9 cellular contexts compared by ENCODE assay signal in the genomic region with DNA sequence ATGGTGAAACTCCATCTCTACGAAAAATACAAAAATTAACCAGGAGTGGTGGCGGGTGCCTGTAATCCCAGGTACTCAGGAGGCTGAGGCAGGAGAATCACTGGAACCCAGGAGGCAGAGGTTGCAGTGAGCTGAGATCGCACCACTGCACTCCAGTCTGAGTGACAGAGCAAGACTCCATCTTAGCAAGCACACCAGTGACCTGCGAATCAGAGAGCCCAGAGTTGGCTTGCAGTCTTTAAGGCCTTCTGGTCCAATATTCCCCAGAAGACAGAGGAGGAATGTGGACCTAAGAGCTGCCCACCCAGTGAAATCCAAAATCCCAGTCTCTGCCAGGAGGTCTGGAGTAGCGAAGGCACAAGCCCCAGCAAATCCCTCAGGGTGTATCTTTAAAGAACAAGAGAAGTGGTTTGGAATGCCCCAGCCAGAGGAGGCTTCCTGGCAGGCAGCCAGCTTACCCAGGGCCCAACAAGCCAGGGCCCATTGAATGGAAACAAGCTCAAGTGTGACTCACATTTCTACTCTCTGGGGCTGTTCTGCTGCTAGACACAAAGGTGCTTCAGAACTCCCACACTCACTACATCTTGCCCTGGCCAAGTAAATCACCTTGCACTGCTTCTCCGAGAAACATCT. TPM values are rescaled to one million over a fixed set of nuclear protein-coding genes. Genes with fewer than 3 reads are reported as not detected.
DNase-seq lines count a peak whose midpoint lies in the region; ATAC-seq and TF ChIP-seq lines count a peak whose summit lies in the region.
"Had no signal": no experiment of that assay in that cellular context is flagged by ENCODE, and none has a peak within 500 bp of the region (broad histone marks: within the 10 kb centered on the region; RNA-seq: fewer than 3 reads in every experiment).

No MANE protein-coding gene starts in this region.

- no peaks in the 10 kb centered on the region for H3K4me1 ChIP-seq in gastrocnemius medialis

- ATAC-seq in SK-N-SH treated with all-trans-retinoic acid at 6 μM for 48 hours (peak; percentile 96), gastrocnemius medialis (no peak), HG03460 (IDR thresholded peaks at IDR 0.05; ENCODE audit: unreplicated experiment) (no peak)

- H3K9me3 ChIP-seq in gastrocnemius medialis: no peaks in the 10 kb centered on the region

- TF ChIP-seq CTCF in epithelial cell of proximal tubule (conservative IDR thresholded peaks at IDR 0.05; ENCODE audit: low read depth, low read length): no peak
- TF ChIP-seq CTCF in gastrocnemius medialis (IDR thresholded peaks at IDR 0.05 in 4 of 5, conservative IDR thresholded peaks at IDR 0.05 in 1 of 5): no peak

- H3K27ac ChIP-seq in gastrocnemius medialis: no peak overlapping the region

- H3K4me3 ChIP-seq in epithelial cell of proximal tubule (ENCODE audit: low read depth, low read length): no peak overlapping the region
- H3K4me3 ChIP-seq in gastrocnemius medialis: no peak overlapping the region

- intact Hi-C loops in gastrocnemius medialis (cut with DNase I; ENCODE audit: low total_unique reads): no loop called here

- DNase-seq in COLO829 (ENCODE audit: low spot score) (peak; percentile 98), HPDE6-E6E7 (ENCODE audit: extremely low spot score) (peak; percentile 94), epithelial cell of proximal tubule (ENCODE audit: low read depth) (peak; percentile 62), gastrocnemius medialis (no peak), ecto neural progenitor cell (ENCODE audit: low spot score) (no peak)
- peak; percentile 52 to 58 for DNase-seq in stimulated activated CD4-positive, alpha-beta T cell treated with anti-CD3 and anti-CD28 coated beads, Interleukin-4, amount 100 ng/mL, for 48 hours (ENCODE audit: low read depth in 2 of 2)
- DNase-seq: activated naive CD8-positive, alpha-beta T cell treated with anti-CD3 and anti-CD28 coated beads, Interleukin-2, amount 10 ng/mL, durations not matched to agents 7 days and 5 days had no signal

- H3K27me3 ChIP-seq in gastrocnemius medialis: no peaks in the 10 kb centered on the region

- no peak for TF ChIP-seq POLR2A in gastrocnemius medialis (IDR thresholded peaks at IDR 0.05)

- in situ Hi-C loops in gastrocnemius medialis (cut with MboI; ENCODE audit: low sequenced_read_pairs in 4 of 4): no loop called here

- H3K36me3 ChIP-seq in gastrocnemius medialis: no peaks in the 10 kb centered on the region

TF ChIP-seq in SK-N-SH treated with all-trans-retinoic acid at 6 μM for 48 hours, 23 proteins besides CTCF, POLR2A, EP300 and RAD21:
- TF ChIP-seq ARNTL (CRISPR knock-in tag; IDR thresholded peaks at IDR 0.05; ENCODE audit: borderline replicate concordance, low read depth) (no peak), ZNF70 (CRISPR knock-in tag; IDR thresholded peaks at IDR 0.05) (no peak)
- TF ChIP-seq, protein P1, sequence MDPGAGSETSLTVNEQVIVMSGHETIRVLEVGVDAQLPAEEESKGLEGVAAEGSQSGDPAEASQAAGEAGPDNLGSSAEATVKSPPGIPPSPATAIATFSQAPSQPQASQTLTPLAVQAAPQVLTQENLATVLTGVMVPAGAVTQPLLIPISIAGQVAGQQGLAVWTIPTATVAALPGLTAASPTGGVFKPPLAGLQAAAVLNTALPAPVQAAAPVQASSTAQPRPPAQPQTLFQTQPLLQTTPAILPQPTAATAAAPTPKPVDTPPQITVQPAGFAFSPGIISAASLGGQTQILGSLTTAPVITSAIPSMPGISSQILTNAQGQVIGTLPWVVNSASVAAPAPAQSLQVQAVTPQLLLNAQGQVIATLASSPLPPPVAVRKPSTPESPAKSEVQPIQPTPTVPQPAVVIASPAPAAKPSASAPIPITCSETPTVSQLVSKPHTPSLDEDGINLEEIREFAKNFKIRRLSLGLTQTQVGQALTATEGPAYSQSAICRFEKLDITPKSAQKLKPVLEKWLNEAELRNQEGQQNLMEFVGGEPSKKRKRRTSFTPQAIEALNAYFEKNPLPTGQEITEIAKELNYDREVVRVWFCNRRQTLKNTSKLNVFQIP (CRISPR knock-in tag; IDR thresholded peaks at IDR 0.05; ENCODE audit: borderline replicate concordance, low read depth): no peak
TF ChIP-seq in SK-N-SH treated with all-trans-retinoic acid at 6 μM for 48 hours: peak in this region for 0.

RNA-seq across cellular contexts. Expression of a gene that starts 23.9 kb away (rescaled TPM):
- total RNA-seq in epithelial cell of proximal tubule (9.6 and 11.4 TPM in 2 replicates), gastrocnemius medialis (1 to 10 TPM in 1 of 4 donors, under 1 TPM in 3; 0.31 to 1.0 (median 0.86) TPM)

Comparison
In these comparisons a context has a peak if more than half of its experiments do, and no peak if none do; other contexts are left out.
1. DNase-seq: peak in COLO829 (single experiment), HPDE6-E6E7 (single experiment), epithelial cell of proximal tubule (single experiment) and stimulated activated CD4-positive, alpha-beta T cell treated with anti-CD3 and anti-CD28 coated beads, Interleukin-4, amount 100 ng/mL, for 48 hours (2 of 2); none in gastrocnemius medialis (0 of 2) and ecto neural progenitor cell (single experiment).